Comparison of ENCODE assay signal across 24 cellular contexts in genomic region chr6:100085162-100085431, GRCh38.
"Had no signal": no experiment of that assay in that cellular context is flagged by ENCODE, and none has a peak within 500 bp of the region (broad histone marks: within the 10 kb centered on the region; RNA-seq: fewer than 3 reads in every experiment).

No MANE protein-coding gene starts in this region.

- ATAC-seq: activated CD4-positive, CD25-positive, alpha-beta regulatory T cell treated with anti-CD3 and anti-CD28 coated beads, Interleukin-2, amount 50 U/mL, for 24 hours; activated CD8-positive, alpha-beta T cell treated with anti-CD3 and anti-CD28 coated beads for 36 hours; body of pancreas; SK-N-SH treated with all-trans-retinoic acid at 6 μM for 48 hours had no signal

- H3K4me3 ChIP-seq: adrenal gland, body of pancreas, MG63 had no signal

- H3K4me2 ChIP-seq: KMS-11 had no signal

- H3K27me3 ChIP-seq: adrenal gland, body of pancreas, MG63 had no signal

- H3K9ac ChIP-seq: KMS-11 had no signal

- H3K27ac ChIP-seq: adrenal gland, body of pancreas, KMS-11 had no signal

- H3K36me3 ChIP-seq: adrenal gland, MG63 had no signal

- H3K27me3 Mint-ChIP-seq: activated naive CD8-positive, alpha-beta T cell treated with anti-CD3 and anti-CD28 coated beads, Interleukin-2, amount 10 ng/mL, durations not matched to agents 7 days and 5 days had no signal

- H3K4me1 Mint-ChIP-seq: activated naive CD8-positive, alpha-beta T cell treated with anti-CD3 and anti-CD28 coated beads, Interleukin-2, amount 10 ng/mL, durations not matched to agents 7 days and 5 days had no signal

- H3K36me3 Mint-ChIP-seq: activated naive CD8-positive, alpha-beta T cell treated with anti-CD3 and anti-CD28 coated beads, Interleukin-2, amount 10 ng/mL, durations not matched to agents 7 days and 5 days had no signal

- DNase-seq: activated CD4-positive, alpha-beta T cell treated with anti-CD3 and anti-CD28 coated beads for 4 hours; activated CD8-positive, alpha-beta memory T cell treated with anti-CD3 and anti-CD28 coated beads, Interleukin-2, amount 50 U/mL, for 4 hours; activated CD8-positive, alpha-beta T cell treated with anti-CD3 and anti-CD28 coated beads for 36 hours; activated naive CD4-positive, alpha-beta T cell treated with anti-CD3 and anti-CD28 coated beads, Interleukin-2, amount 50 U/mL, for 16 hours; activated naive CD8-positive, alpha-beta T cell treated with anti-CD3 and anti-CD28 coated beads, Interleukin-2, amount 10 ng/mL, durations not matched to agents 7 days and 5 days; adrenal gland; aorta; body of pancreas; central memory CD4-positive, alpha-beta T cell; MG63; MV-4-11; NCI-H1092 treated with DMSO at 0.1 percent for 48 hours; NCI-H1436; NCI-H187; NCI-H2081; NCI-H446; NCI-H524 treated with DMSO at 0.1 percent for 48 hours; NCI-H774; SW 1271 had no signal

- H3K4me3 Mint-ChIP-seq: activated CD8-positive, alpha-beta T cell treated with anti-CD3 and anti-CD28 coated beads for 36 hours; activated naive CD8-positive, alpha-beta T cell treated with anti-CD3 and anti-CD28 coated beads, Interleukin-2, amount 10 ng/mL, durations not matched to agents 7 days and 5 days; T-helper 1 cell treated with Interleukin-12 subunit alpha and Interleukin-12 subunit beta and Interleukin-4 antibody, amounts not matched to agents 30 μg/mL and 1 μg/mL, for 36 hours had no signal

- H3K9me3 Mint-ChIP-seq: activated CD8-positive, alpha-beta T cell treated with anti-CD3 and anti-CD28 coated beads for 36 hours; activated naive CD8-positive, alpha-beta T cell treated with anti-CD3 and anti-CD28 coated beads, Interleukin-2, amount 10 ng/mL, durations not matched to agents 7 days and 5 days; T-helper 1 cell treated with Interleukin-12 subunit alpha and Interleukin-12 subunit beta and Interleukin-4 antibody, amounts not matched to agents 30 μg/mL and 1 μg/mL, for 36 hours had no signal

- H3K27ac Mint-ChIP-seq: activated CD8-positive, alpha-beta T cell treated with anti-CD3 and anti-CD28 coated beads for 36 hours; activated naive CD8-positive, alpha-beta T cell treated with anti-CD3 and anti-CD28 coated beads, Interleukin-2, amount 10 ng/mL, durations not matched to agents 7 days and 5 days; T-helper 1 cell treated with Interleukin-12 subunit alpha and Interleukin-12 subunit beta and Interleukin-4 antibody, amounts not matched to agents 30 μg/mL and 1 μg/mL, for 36 hours had no signal

- H3K4me1 ChIP-seq: adrenal gland, body of pancreas had no signal

- FAIRE-seq: bronchial epithelial cell had no signal

- H3K9me3 ChIP-seq: adrenal gland, body of pancreas had no signal
